In genomic region chr9:123069010-123069481, GRCh38 we compare ENCODE assay signal across 11 cellular contexts.
DNase-seq lines count a peak whose midpoint lies in the region; ATAC-seq and TF ChIP-seq lines count a peak whose summit lies in the region.
"Had no signal": no experiment of that assay in that cellular context is flagged by ENCODE, and none has a peak within 500 bp of the region (broad histone marks: within the 10 kb centered on the region; RNA-seq: fewer than 3 reads in every experiment).

No MANE protein-coding gene starts in this region.

- peak overlapping the region; percentile 86 for H3K27ac ChIP-seq in SK-N-MC

- H3K36me3 ChIP-seq in SK-N-MC (ENCODE audit: insufficient read depth, low read length) = peaks cover 84% of the 10 kb centered on the region

- TF ChIP-seq CTCF in fibroblast of pulmonary artery (IDR thresholded peaks at IDR 0.05; ENCODE audit: low read length, missing control alignments) = no peak

- H3K9ac ChIP-seq in SK-N-MC (ENCODE audit: insufficient read length) = no peak overlapping the region

- H3K4me3 ChIP-seq in SK-N-MC (no peak overlapping the region), fibroblast of pulmonary artery (replicated peaks; ENCODE audit: low read depth, low read length) (no peak overlapping the region)
- H3K4me3 ChIP-seq: K562 had no signal

- ATAC-seq in HG02763 (IDR thresholded peaks at IDR 0.05; ENCODE audit: unreplicated experiment) = no peak
- ATAC-seq in GM21723 (IDR thresholded peaks at IDR 0.05; ENCODE audit: unreplicated experiment) = no peak
- ATAC-seq: HCT116, K562 had no signal

- DNase-seq in GM04504 (ENCODE audit: low read depth) (peak; percentile 94), SK-N-MC (ENCODE audit: low read depth, low spot score) (no peak), fibroblast of pulmonary artery (ENCODE audit: low read depth) (peak; percentile 88), smooth muscle cell of the brain vasculature (ENCODE audit: low read depth, low spot score) (peak; percentile 41)
- DNase-seq in NK-92 treated with Interleukin-12 subunit alpha and Interleukin-12 subunit beta, amount 100 ng/mL, for 24 hours (lab: John Stamatoyannopoulos, UW) = no peak
- DNase-seq: activated CD4-positive, alpha-beta T cell treated with anti-CD3 and anti-CD28 coated beads, Interleukin-2, amount 10 ng/mL, durations not matched to agents 7 days and 5 days; NCI-H2029 had no signal

- H3K9me3 ChIP-seq in SK-N-MC (ENCODE audit: low read depth, low read length) = no peaks in the 10 kb centered on the region

Comparison
In these comparisons a context has a peak if more than half of its experiments do, and no peak if none do; other contexts are left out.
1. DNase-seq: peak in GM04504 (single experiment), fibroblast of pulmonary artery (single experiment) and smooth muscle cell of the brain vasculature (single experiment); none in SK-N-MC (single experiment) and NK-92 treated with Interleukin-12 subunit alpha and Interleukin-12 subunit beta, amount 100 ng/mL, for 24 hours (single experiment).